1 cellular context compared by ENCODE assay signal in the genomic region with DNA sequence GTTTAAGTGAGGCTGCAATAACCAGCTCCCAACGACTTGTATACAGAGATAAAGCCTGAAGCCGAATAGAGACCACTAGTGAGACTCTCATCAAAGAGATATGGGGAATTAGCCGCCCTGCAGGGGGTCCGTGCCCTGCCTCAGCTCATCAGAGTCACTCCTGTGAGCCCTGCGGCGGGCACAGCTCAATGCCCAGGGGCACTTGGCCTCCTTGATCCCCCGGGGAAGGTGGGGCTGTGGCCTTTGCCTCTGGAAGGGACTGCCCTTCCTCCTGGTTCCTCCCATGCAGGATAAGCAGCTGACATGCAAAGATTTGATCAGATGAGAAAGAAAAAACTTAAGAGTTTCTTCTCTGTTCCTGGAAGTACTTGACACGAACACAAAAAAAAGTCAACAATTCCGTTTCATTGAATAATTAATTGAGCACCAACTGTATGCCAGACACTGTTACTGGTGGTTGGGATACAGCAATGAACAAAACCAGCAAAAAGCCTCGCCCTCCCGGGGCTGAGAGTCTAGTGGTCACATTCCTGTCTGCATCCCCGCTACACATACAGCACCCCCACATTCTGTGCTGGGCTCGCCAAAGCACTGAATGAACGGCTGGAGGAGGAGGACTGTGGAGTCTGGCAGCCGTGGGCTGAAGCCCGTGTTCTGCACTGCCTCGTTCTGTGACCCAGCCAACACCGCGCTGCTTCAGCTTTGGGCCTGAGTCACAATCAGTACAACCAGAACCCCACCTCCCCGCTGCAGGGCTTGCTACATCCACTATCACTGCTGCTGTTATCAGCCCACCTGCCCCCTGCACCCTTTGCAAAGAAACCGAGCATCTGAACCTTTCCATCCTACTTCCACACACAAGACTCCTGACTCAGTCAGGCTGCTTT.
TF ChIP-seq lines count a peak whose summit lies in the region.

No MANE protein-coding gene starts in this region.

TF ChIP-seq in endothelial cell of umbilical vein, 7 proteins besides CTCF, POLR2A, EP300 and RAD21 (continued from another document):
- TF ChIP-seq GATA2 (IDR thresholded peaks at IDR 0.05; ENCODE audit: insufficient read depth, insufficient read length, low read depth, low read length) (no peak), EZH2 (IDR thresholded peaks at IDR 0.05; ENCODE audit: borderline replicate concordance, low read depth, low read length, severe bottlenecking) (no peak), MYC (IDR thresholded peaks at IDR 0.05; ENCODE audit: low read depth, low read length) (no peak), JUN (IDR thresholded peaks at IDR 0.05; ENCODE audit: borderline replicate concordance, insufficient read depth, insufficient read length, low read depth) (no peak)
TF ChIP-seq in endothelial cell of umbilical vein: peak in this region for 0.
